Comparison of ENCODE assay signal across 6 cellular contexts in the genomic region with DNA sequence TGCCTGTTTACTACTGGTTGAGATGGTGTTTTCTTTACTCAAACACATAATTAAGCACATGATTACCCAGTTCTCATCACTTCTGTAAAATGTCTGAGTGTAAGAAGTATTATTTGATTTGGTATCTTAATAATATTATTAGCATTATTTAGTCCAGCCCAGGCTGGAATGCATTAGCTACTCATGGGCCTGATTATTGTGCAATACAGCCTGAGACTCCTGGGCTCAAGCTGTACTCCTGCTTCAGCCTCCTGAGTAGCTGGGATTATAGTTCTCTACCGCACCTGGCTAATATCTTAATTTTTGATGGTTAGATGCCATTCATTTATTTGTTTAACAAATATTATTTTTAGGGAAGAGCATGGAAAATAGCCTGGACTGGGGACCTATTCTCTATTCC.
"Had no signal": no experiment of that assay in that cellular context is flagged by ENCODE, and none has a peak within 500 bp of the region (broad histone marks: within the 10 kb centered on the region; RNA-seq: fewer than 3 reads in every experiment).

No MANE protein-coding gene starts in this region.

- H3K9ac ChIP-seq: KMS-11 had no signal

- H3K4me3 ChIP-seq: K562 had no signal

- DNase-seq: KBM-7, KG1 had no signal

- ATAC-seq: K562 had no signal

- FAIRE-seq: HTR-8/SVneo, K562 had no signal

- H3K27ac ChIP-seq: HL-60, KMS-11 had no signal

- H3K4me2 ChIP-seq: KMS-11 had no signal
